ENCODE assay signal across 8 cellular contexts in genomic region chr6:36977470-36977941, GRCh38. TPM values are rescaled to one million over a fixed set of nuclear protein-coding genes. Genes with fewer than 3 reads are reported as not detected.
DNase-seq lines count a peak whose midpoint lies in the region; ATAC-seq, FAIRE-seq and TF ChIP-seq lines count a peak whose summit lies in the region.

No MANE protein-coding gene starts in this region.

- peaks cover 45% of the 10 kb centered on the region for H3K79me2 ChIP-seq in endothelial cell of umbilical vein (ENCODE audit: control insufficient read depth, insufficient read depth, low read length)

- no peak overlapping the region for H3K27ac Mint-ChIP-seq in activated CD4-positive, alpha-beta T cell treated with anti-CD3 and anti-CD28 coated beads, Interleukin-2, amount 10 ng/mL, durations not matched to agents 7 days and 5 days

- POLR2A ChIA-PET in endothelial cell of umbilical vein (lab: Charles Lee), result no interaction called here
- POLR2A ChIA-PET in activated CD4-positive, alpha-beta T cell treated with anti-CD3 and anti-CD28 coated beads, Interleukin-2, amount 10 ng/mL, durations not matched to agents 7 days and 5 days (lab: Charles Lee), result no interaction called here

- no peak for DNase-seq in GM10266 (ENCODE audit: extremely low spot score)
- DNase-seq in NAMALWA (ENCODE audit: low spot score), result peak; percentile 60
- no peak for DNase-seq in endothelial cell of umbilical vein (ENCODE audit: low read depth, low spot score)
- DNase-seq in psoas muscle, result no peak
- DNase-seq in SW 1271 (lab: John Stamatoyannopoulos, UW), result no peak
- no peak for DNase-seq in cortex of kidney (lab: John Stamatoyannopoulos, UW)
- DNase-seq in activated CD4-positive, alpha-beta T cell treated with anti-CD3 and anti-CD28 coated beads, Interleukin-2, amount 10 ng/mL, durations not matched to agents 7 days and 5 days, result no peak

- no peak overlapping the region for H3K4me3 Mint-ChIP-seq in activated CD4-positive, alpha-beta T cell treated with anti-CD3 and anti-CD28 coated beads, Interleukin-2, amount 10 ng/mL, durations not matched to agents 7 days and 5 days

- intact Hi-C loops in endothelial cell of umbilical vein (cut with micrococcal nuclease) (loop anchor here (1.0 kb wide), 1 partner anchor 41 kb away; no protein-coding TSS in a partner anchor), psoas muscle (cut with DNase I) (loop anchor here in 1 of 2 donors (5.0 kb wide), 2 partner anchors 50 to 90 kb away; partner anchors contain the start of gene C6orf89)

- peak in 2 of 4 donors; percentile 32 to 50 for ATAC-seq in psoas muscle
- no peak for ATAC-seq in GM18861 (IDR thresholded peaks at IDR 0.05; ENCODE audit: unreplicated experiment)

- TF ChIP-seq CTCF in GM10266 (IDR thresholded peaks at IDR 0.05; ENCODE audit: control insufficient read depth, insufficient read depth, low read depth, missing control alignments) (peak; percentile 56), endothelial cell of umbilical vein (IDR thresholded peaks at IDR 0.05; ENCODE audit: extremely low read depth in 1 of 2, insufficient read depth in 1 of 2, low read depth in 1 of 2, low read length in 2 of 2) (peak; percentile 14 to 42), psoas muscle (IDR thresholded peaks at IDR 0.05) (peak; percentile 27)

- no peak overlapping the region for H3K9ac ChIP-seq in endothelial cell of umbilical vein (replicated peaks; ENCODE audit: extremely low read depth, insufficient read depth, low read length)

- H3K36me3 Mint-ChIP-seq in activated CD4-positive, alpha-beta T cell treated with anti-CD3 and anti-CD28 coated beads, Interleukin-2, amount 10 ng/mL, durations not matched to agents 7 days and 5 days (ENCODE audit: low read depth), result peaks cover 66% of the 10 kb centered on the region

- no peaks in the 10 kb centered on the region for H3K9me3 Mint-ChIP-seq in activated CD4-positive, alpha-beta T cell treated with anti-CD3 and anti-CD28 coated beads, Interleukin-2, amount 10 ng/mL, durations not matched to agents 7 days and 5 days

- H3K36me3 ChIP-seq in endothelial cell of umbilical vein (ENCODE audit: control insufficient read depth in 2 of 2, extremely low read depth in 1 of 2, insufficient read depth in 2 of 2, low read length in 2 of 2) (peaks cover 30 to 64% of the 10 kb centered on the region in 2 experiments), psoas muscle (ENCODE audit: insufficient read depth in 1 of 2, low read depth in 1 of 2) (peaks cover 12 to 61% of the 10 kb centered on the region in 2 donors)

- no peaks in the 10 kb centered on the region for H4K20me1 ChIP-seq in endothelial cell of umbilical vein (replicated peaks; ENCODE audit: control insufficient read depth, extremely low read depth, insufficient read depth, low read length)

- no peak overlapping the region for H3K4me3 ChIP-seq in endothelial cell of umbilical vein (replicated peaks in 1 of 3; ENCODE audit: insufficient read depth in 1 of 3, low read depth in 1 of 3, low read length in 3 of 3)
- H3K4me3 ChIP-seq in psoas muscle, result no peak overlapping the region

- no peaks in the 10 kb centered on the region for H3K27me3 Mint-ChIP-seq in activated CD4-positive, alpha-beta T cell treated with anti-CD3 and anti-CD28 coated beads, Interleukin-2, amount 10 ng/mL, durations not matched to agents 7 days and 5 days

- CTCF ChIA-PET in endothelial cell of umbilical vein (lab: Charles Lee), result interaction anchor here (1.0 to 5.3 kb wide), 5 partner anchors 8 to 233 kb away, joined by 3 to 40 read pairs (median 5); partner anchors contain the start of gene MTCH1
- CTCF ChIA-PET in activated CD4-positive, alpha-beta T cell treated with anti-CD3 and anti-CD28 coated beads, Interleukin-2, amount 10 ng/mL, durations not matched to agents 7 days and 5 days (lab: Charles Lee), result interaction anchor here (0.5 to 1.5 kb wide), 2 partner anchors 91 to 103 kb away, joined by 3 to 4 read pairs; no protein-coding TSS in a partner anchor

- no peaks in the 10 kb centered on the region for H3K4me1 ChIP-seq in endothelial cell of umbilical vein (ENCODE audit: control insufficient read depth, extremely low read depth, insufficient read depth, low read length)
- H3K4me1 ChIP-seq in psoas muscle, result peaks cover 29% of the 10 kb centered on the region

- TF ChIP-seq POLR2A in endothelial cell of umbilical vein (IDR thresholded peaks at IDR 0.05; ENCODE audit: low read depth, low read length), result no peak

- no peak overlapping the region for H3K4me2 ChIP-seq in endothelial cell of umbilical vein (ENCODE audit: insufficient read depth, low read length)

- H3K9me3 ChIP-seq in endothelial cell of umbilical vein (replicated peaks; ENCODE audit: control insufficient read depth, insufficient read depth, low read length) (no peaks in the 10 kb centered on the region), psoas muscle (no peaks in the 10 kb centered on the region)

- no TSS peak for BruUV-seq in endothelial cell of umbilical vein (replicated peaks; lab: Mats Ljungman, UMichigan)

- peaks cover 34% of the 10 kb centered on the region for H3K4me1 Mint-ChIP-seq in activated CD4-positive, alpha-beta T cell treated with anti-CD3 and anti-CD28 coated beads, Interleukin-2, amount 10 ng/mL, durations not matched to agents 7 days and 5 days

- no peak overlapping the region for H2AFZ ChIP-seq in endothelial cell of umbilical vein (ENCODE audit: low read depth, low read length)

- no peak for FAIRE-seq in endothelial cell of umbilical vein (lab: Jason Lieb, UNC)

- no peak overlapping the region for H3K27ac ChIP-seq in endothelial cell of umbilical vein (ENCODE audit: insufficient read depth, low read depth, low read length)
- H3K27ac ChIP-seq in psoas muscle, result no peak overlapping the region

- H3K9me1 ChIP-seq in endothelial cell of umbilical vein (replicated peaks; ENCODE audit: control insufficient read depth, extremely low read depth, insufficient read depth, low read length), result no peaks in the 10 kb centered on the region

- 68 to 84% (median 74%) methylated on average over 15 to 16 of the region's 16 CpGs for WGBS in psoas muscle, 3 donors

- dilution Hi-C loops in endothelial cell of umbilical vein (cut with MboI; ENCODE audit: extremely low pct_ligation_motif_present, low sequenced_read_pairs), result no loop called here

- H3K27me3 ChIP-seq in endothelial cell of umbilical vein (ENCODE audit: control insufficient read depth in 2 of 2, insufficient read depth in 2 of 2, low read length in 2 of 2), result no peaks in the 10 kb centered on the region
- no peaks in the 10 kb centered on the region for H3K27me3 ChIP-seq in psoas muscle (ENCODE audit: insufficient read depth in 3 of 3, low read length in 2 of 3)

TF ChIP-seq in endothelial cell of umbilical vein, 7 proteins besides CTCF, POLR2A, EP300 and RAD21 (continues in another document):
- TF ChIP-seq JUN (IDR thresholded peaks at IDR 0.05; ENCODE audit: borderline replicate concordance, insufficient read depth, insufficient read length, low read depth) (no peak), GATA2 (IDR thresholded peaks at IDR 0.05; ENCODE audit: insufficient read depth, insufficient read length, low read depth, low read length) (no peak), FOS (IDR thresholded peaks at IDR 0.05; ENCODE audit: borderline replicate concordance, insufficient read depth, low read length) (no peak), MYC (IDR thresholded peaks at IDR 0.05; ENCODE audit: low read depth, low read length) (no peak)

RNA-seq across cellular contexts. Expression of gene MTCH1, which starts 8.5 kb away (rescaled TPM):
- 218 and 226 TPM in 2 replicates for total RNA-seq in endothelial cell of umbilical vein
- 206 and 228 TPM in 2 replicates for polyA plus RNA-seq in endothelial cell of umbilical vein
- 198 and 207 TPM in 2 replicates for polyA plus RNA-seq in endothelial cell of umbilical vein (2011; cell fraction: cytosol; rRNA removed)
- polyA plus RNA-seq in endothelial cell of umbilical vein (2011; cell fraction: nucleus; rRNA removed), result 220 TPM in 2 replicates
- 213 and 240 TPM in 2 replicates for polyA plus RNA-seq in endothelial cell of umbilical vein (2012)
- polyA minus RNA-seq in endothelial cell of umbilical vein, result 178 and 180 TPM in 2 replicates
- 71.8 TPM for polyA minus RNA-seq in endothelial cell of umbilical vein (2011; cell fraction: cytosol; rRNA and poly(A)+ RNA removed)
- 89.6 and 94.9 TPM in 2 replicates for polyA minus RNA-seq in endothelial cell of umbilical vein (2011; cell fraction: nucleus; rRNA and poly(A)+ RNA removed)
- 10 to 100 TPM; 74.6 to 89.2 (median 85.4) TPM for total RNA-seq in psoas muscle
- 100 to 1,000 TPM; 110 to 230 (median 145) TPM for polyA plus RNA-seq in psoas muscle
- total RNA-seq in activated CD4-positive, alpha-beta T cell treated with anti-CD3 and anti-CD28 coated beads, Interleukin-2, amount 10 ng/mL, durations not matched to agents 7 days and 5 days, result 100 to 1,000 TPM in 1 of 2 experiments, 10 to 100 TPM in 1; 94.7 to 107 TPM

RNA-seq across cellular contexts. Expression of gene PI16, which starts 23.0 kb away (rescaled TPM):
- total RNA-seq in endothelial cell of umbilical vein (not detected in 2 replicates), psoas muscle (10 to 100 TPM in 1 of 4 donors, 1 to 10 TPM in 3; 3.1 to 49.1 (median 3.6) TPM)
- polyA plus RNA-seq in endothelial cell of umbilical vein (0.14 and 0.41 TPM in 2 replicates), psoas muscle (1 to 10 TPM; 1.2 to 3.1 (median 1.6) TPM)
- 0.08 and 0.14 TPM in 2 replicates for polyA plus RNA-seq in endothelial cell of umbilical vein (2011; cell fraction: cytosol; rRNA removed)
- 0.25 and 0.28 TPM in 2 replicates for polyA plus RNA-seq in endothelial cell of umbilical vein (2011; cell fraction: nucleus; rRNA removed)
- polyA plus RNA-seq in endothelial cell of umbilical vein (2012), result 0.40 and 0.82 TPM in 2 replicates
- polyA minus RNA-seq in endothelial cell of umbilical vein, result 0.29 and 0.42 TPM in 2 replicates
- not detected for polyA minus RNA-seq in endothelial cell of umbilical vein (2011; cell fraction: cytosol; rRNA and poly(A)+ RNA removed)
- polyA minus RNA-seq in endothelial cell of umbilical vein (2011; cell fraction: nucleus; rRNA and poly(A)+ RNA removed), result not detected in 2 replicates
- 10 to 100 TPM; 13.5 to 15.1 TPM for total RNA-seq in activated CD4-positive, alpha-beta T cell treated with anti-CD3 and anti-CD28 coated beads, Interleukin-2, amount 10 ng/mL, durations not matched to agents 7 days and 5 days

RNA-seq across cellular contexts. Expression of gene FGD2, which starts 27.9 kb away (rescaled TPM):
- total RNA-seq in endothelial cell of umbilical vein, result not detected in 2 replicates
- not detected in 2 replicates for polyA plus RNA-seq in endothelial cell of umbilical vein
- 0.03 TPM in 1 of 2 replicates, not detected in the other for polyA plus RNA-seq in endothelial cell of umbilical vein (2011; cell fraction: cytosol; rRNA removed)
- polyA plus RNA-seq in endothelial cell of umbilical vein (2011; cell fraction: nucleus; rRNA removed), result not detected in 2 replicates
- polyA plus RNA-seq in endothelial cell of umbilical vein (2012), result not detected in 2 replicates
- not detected in 2 replicates for polyA minus RNA-seq in endothelial cell of umbilical vein
- polyA minus RNA-seq in endothelial cell of umbilical vein (2011; cell fraction: cytosol; rRNA and poly(A)+ RNA removed), result not detected
- not detected in 2 replicates for polyA minus RNA-seq in endothelial cell of umbilical vein (2011; cell fraction: nucleus; rRNA and poly(A)+ RNA removed)
- total RNA-seq in psoas muscle, result 1 to 10 TPM; 1.7 to 4.2 (median 3.1) TPM
- 1 to 10 TPM in 1 of 3 donors, under 1 TPM in 2; 0.75 to 1.5 (median 0.92) TPM for polyA plus RNA-seq in psoas muscle
- 1 to 10 TPM; 1.5 to 2.1 TPM for total RNA-seq in activated CD4-positive, alpha-beta T cell treated with anti-CD3 and anti-CD28 coated beads, Interleukin-2, amount 10 ng/mL, durations not matched to agents 7 days and 5 days
